In the genomic region with DNA sequence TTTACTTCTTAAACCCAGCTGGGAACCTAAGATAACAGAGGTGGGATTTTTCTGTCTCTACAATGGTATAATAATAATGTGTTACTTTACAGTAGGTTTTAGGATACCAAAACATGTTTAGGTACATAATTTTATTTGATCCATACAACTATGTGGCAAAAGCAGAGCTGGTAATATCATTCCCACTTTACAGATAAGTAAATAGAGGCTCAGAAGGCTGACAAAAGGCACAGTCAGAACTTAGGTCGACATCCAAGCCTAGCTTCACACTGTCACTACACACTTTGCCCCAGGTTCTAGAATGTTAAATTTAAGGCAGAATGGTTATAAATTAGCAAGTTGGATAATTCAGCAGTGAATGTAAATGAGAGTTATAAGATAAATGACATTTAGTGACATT, we compare ENCODE assay signal across 30 cellular contexts.
"Had no signal": no experiment of that assay in that cellular context is flagged by ENCODE, and none has a peak within 500 bp of the region (broad histone marks: within the 10 kb centered on the region; RNA-seq: fewer than 3 reads in every experiment).

No MANE protein-coding gene starts in this region.

- H3K79me2 ChIP-seq: parathyroid adenoma had no signal

- H2AFZ ChIP-seq: neural progenitor cell, parathyroid adenoma had no signal

- H3K4me3 ChIP-seq: neural progenitor cell, ovary, psoas muscle, skin epidermis, smooth muscle cell, spleen, suprapubic skin, testis, tibial artery, transverse colon, upper lobe of right lung, uterus had no signal

- H3K9ac ChIP-seq: neural progenitor cell, parathyroid adenoma had no signal

- H3K27ac ChIP-seq: neural progenitor cell, ovary, parathyroid adenoma, psoas muscle, skin epidermis, spleen, suprapubic skin, testis, tibial artery, transverse colon, upper lobe of right lung, uterus had no signal

- H3K9me3 ChIP-seq: ovary, psoas muscle, spleen, suprapubic skin, testis, tibial artery, transverse colon, upper lobe of right lung, uterus had no signal

- H3K4me1 ChIP-seq: parathyroid adenoma, psoas muscle, spleen, testis, transverse colon, upper lobe of right lung, uterus had no signal

- H3K4me2 ChIP-seq: neural progenitor cell, smooth muscle cell had no signal

- H3K27me3 ChIP-seq: neural progenitor cell, ovary, suprapubic skin, testis, tibial artery, transverse colon, upper lobe of right lung, uterus had no signal

- H3K36me3 ChIP-seq: neural progenitor cell, ovary, spleen, suprapubic skin, tibial artery, transverse colon, upper lobe of right lung, uterus had no signal

- ATAC-seq: naive thymus-derived CD4-positive, alpha-beta T cell; natural killer cell; psoas muscle; right cardiac atrium; sciatic nerve; stimulated activated memory B cell treated with anti-CD40 and anti-IgM and Interleukin-4, amounts not matched to agents 10 μg/mL and 1 μg/mL and 100 μg/mL, for 72 hours; stimulated activated naive CD8-positive, alpha-beta T cell treated with anti-CD3 and anti-CD28 coated beads, Interleukin-15, amount 100 ng/mL, for 72 hours; stimulated activated naive CD8-positive, alpha-beta T cell treated with anti-CD3 and anti-CD28 coated beads, Interleukin-15, Interleukin-2, amounts not matched to agents 100 U/mL and 50 U/mL, for 24 hours; upper lobe of right lung had no signal

- DNase-seq: naive thymus-derived CD4-positive, alpha-beta T cell; natural killer cell; nephron progenitor cell; occipital lobe; ovary; posterior cingulate gyrus; psoas muscle; right cardiac atrium; spleen; stimulated activated CD4-positive, alpha-beta T cell treated with anti-CD3 and anti-CD28 coated beads, Interleukin-12 subunit alpha, Interleukin-12 subunit beta, amount 100 ng/mL, for 4 hours; stimulated activated CD4-positive, alpha-beta T cell treated with anti-CD3 and anti-CD28 coated beads, Interleukin-1b, Interleukin-23, amount 100 ng/mL, for 48 hours; stimulated activated CD4-positive, alpha-beta T cell treated with anti-CD3 and anti-CD28 coated beads, Interleukin-4, amount 100 ng/mL, for 1 hour; stimulated activated CD4-positive, alpha-beta T cell treated with anti-CD3 and anti-CD28 coated beads, Interleukin-4, amount 100 ng/mL, for 4 hours; stimulated activated CD8-positive, alpha-beta memory T cell treated with anti-CD3 and anti-CD28 coated beads, Interleukin-4, amount 100 ng/mL, for 48 hours; stimulated activated naive CD4-positive, alpha-beta T cell; stimulated activated naive CD8-positive, alpha-beta T cell treated with anti-CD3 and anti-CD28 coated beads, Interleukin-15, amount 100 ng/mL, for 72 hours; stimulated activated naive CD8-positive, alpha-beta T cell treated with anti-CD3 and anti-CD28 coated beads, Interleukin-15, Interleukin-2, amounts not matched to agents 100 U/mL and 50 U/mL, for 24 hours; substantia nigra; testis; tibial artery; transverse colon; upper lobe of right lung; uterus had no signal
